12 cellular contexts compared by ENCODE assay signal in genomic region chr4:76640252-76640925, GRCh38.
DNase-seq lines count a peak whose midpoint lies in the region; ATAC-seq, FAIRE-seq and TF ChIP-seq lines count a peak whose summit lies in the region.
"Had no signal": no experiment of that assay in that cellular context is flagged by ENCODE, and none has a peak within 500 bp of the region (broad histone marks: within the 10 kb centered on the region; RNA-seq: fewer than 3 reads in every experiment).

No MANE protein-coding gene starts in this region.

- H3K36me3 Mint-ChIP-seq in H9 (ENCODE audit: insufficient read depth in 1 of 3, low read depth in 3 of 3) (no peaks in the 10 kb centered on the region), neural progenitor cell (peaks cover 29% of the 10 kb centered on the region)

- H3K27me3 ChIP-seq in H9 (ENCODE audit: insufficient read depth, low read length): no peaks in the 10 kb centered on the region; the same call in 1 of the 2 replicates
- no peaks in the 10 kb centered on the region for H3K27me3 ChIP-seq in body of pancreas
- no peaks in the 10 kb centered on the region for H3K27me3 ChIP-seq in neural progenitor cell
- H3K27me3 ChIP-seq in WERI-Rb-1 (ENCODE audit: insufficient read depth, low read depth, severe bottlenecking): no peaks in the 10 kb centered on the region
- H3K27me3 ChIP-seq in adrenal gland: no peaks in the 10 kb centered on the region
- H3K27me3 ChIP-seq: brain microvascular endothelial cell had no signal

- no peak overlapping the region for H2BK5ac ChIP-seq in H9 (ENCODE audit: insufficient read length, low read length)

- H2BK20ac ChIP-seq in H9 (ENCODE audit: low read depth, low read length, poor library complexity, severe bottlenecking): no peak overlapping the region

- H3K18ac ChIP-seq in H9 (ENCODE audit: insufficient read length, low read depth, low read length): no peak overlapping the region

- no peaks in the 10 kb centered on the region for H3K36me3 ChIP-seq in body of pancreas (replicated peaks in 1 of 2; ENCODE audit: insufficient read depth in 1 of 2, low read depth in 2 of 2)
- no peaks in the 10 kb centered on the region for H3K36me3 ChIP-seq in neural progenitor cell
- no peaks in the 10 kb centered on the region for H3K36me3 ChIP-seq in WERI-Rb-1
- H3K36me3 ChIP-seq in adrenal gland (replicated peaks in 1 of 2): no peaks in the 10 kb centered on the region
- H3K36me3 ChIP-seq: brain microvascular endothelial cell had no signal

- no peak overlapping the region for H4K5ac ChIP-seq in H9 (ENCODE audit: insufficient read length, low read depth, low read length)

- H3K4me2 ChIP-seq in H9 (ENCODE audit: insufficient read depth, insufficient read length, low read length) (no peak overlapping the region), neural progenitor cell (no peak overlapping the region)

- H3K79me1 ChIP-seq in H9 (ENCODE audit: insufficient read depth, low read depth, low read length, poor library complexity, severe bottlenecking): no peaks in the 10 kb centered on the region

- peaks cover 2% of the 10 kb centered on the region; the same call in 1 of the 2 replicates for H3K4me1 ChIP-seq in H9 (ENCODE audit: insufficient read depth, low read length)
- H3K4me1 ChIP-seq in body of pancreas: no peaks in the 10 kb centered on the region
- no peaks in the 10 kb centered on the region for H3K4me1 ChIP-seq in neural progenitor cell
- H3K4me1 ChIP-seq in adrenal gland (replicated peaks in 1 of 2): no peaks in the 10 kb centered on the region

- no peaks in the 10 kb centered on the region for H3K23me2 ChIP-seq in H9 (ENCODE audit: insufficient read length, low read depth, low read length, poor library complexity, severe bottlenecking)

- no peak overlapping the region for H2BK120ac ChIP-seq in H9 (ENCODE audit: low read depth, low read length, poor library complexity, severe bottlenecking)

- no peaks in the 10 kb centered on the region for H3K27me3 Mint-ChIP-seq in H9 (ENCODE audit: low read depth)
- H3K27me3 Mint-ChIP-seq in neural progenitor cell (ENCODE audit: insufficient read depth, low read depth): no peaks in the 10 kb centered on the region

- H3F3A ChIP-seq in neural progenitor cell (ENCODE audit: low read depth): no peaks in the 10 kb centered on the region

- H3K9me3 Mint-ChIP-seq in H9 (no peaks in the 10 kb centered on the region), neural progenitor cell (no peaks in the 10 kb centered on the region)
- H3K9me3 Mint-ChIP-seq: activated B cell treated with CpG ODN at 0.5 μM for 24 hours; activated T-cell treated with anti-CD3 and anti-CD28 coated beads, Interleukin-2, amount 50 U/mL, for 72 hours had no signal

- H3K9me3 ChIP-seq in H9 (ENCODE audit: control insufficient read depth, low read depth, low read length) (no peaks in the 10 kb centered on the region), body of pancreas (no peaks in the 10 kb centered on the region), neural progenitor cell (ENCODE audit: low read depth) (no peaks in the 10 kb centered on the region), WERI-Rb-1 (ENCODE audit: severe bottlenecking) (no peaks in the 10 kb centered on the region), adrenal gland (replicated peaks in 1 of 3) (no peaks in the 10 kb centered on the region)

- H3K4me1 Mint-ChIP-seq in H9: peaks cover 24 to 43% of the 10 kb centered on the region in 2 experiments
- peaks cover 22% of the 10 kb centered on the region for H3K4me1 Mint-ChIP-seq in neural progenitor cell
- H3K4me1 Mint-ChIP-seq: activated B cell treated with CpG ODN at 0.5 μM for 24 hours had no signal

- ATAC-seq in body of pancreas: peak; percentile 35
- ATAC-seq: activated T-cell treated with anti-CD3 and anti-CD28 coated beads, Interleukin-2, amount 50 U/mL, for 72 hours had no signal

- H3K4ac ChIP-seq in H9 (ENCODE audit: low read depth, low read length): no peak overlapping the region

- no peak overlapping the region for H3K23ac ChIP-seq in H9 (ENCODE audit: insufficient read length, low read depth, low read length)

- H4K91ac ChIP-seq in H9 (ENCODE audit: insufficient read length, low read depth, low read length): no peak overlapping the region

- WGBS in H9 (ENCODE audit: extremely low coverage, insufficient read length, low lambda C conversion rate): no CpG with 5 or more reads among the region's 7 CpGs
- WGBS in body of pancreas, 2 donors: 53 to 57% methylated on average over 7 of the region's 7 CpGs
- WGBS in adrenal gland, 4 donors: 90 to 95% (median 92%) methylated on average over 7 of the region's 7 CpGs

- intact Hi-C loops in body of pancreas (cut with DNase I) (no loop called here), adrenal gland (cut with DNase I) (no loop called here)

- FAIRE-seq in RCC 7860 (lab: Jason Lieb, UNC): no peak

- TF ChIP-seq POLR2A in body of pancreas (IDR thresholded peaks at IDR 0.05): no peak
- TF ChIP-seq POLR2A in adrenal gland (IDR thresholded peaks at IDR 0.05): no peak

- no peak overlapping the region for H3K56ac ChIP-seq in H9 (ENCODE audit: insufficient read length, low read depth, low read length)

- H3K4me3 Mint-ChIP-seq in H9 (peak overlapping the region in 1 of 2 experiments; percentile 10; a peak in 1 of 5 replicates), neural progenitor cell (no peak overlapping the region)
- H3K4me3 Mint-ChIP-seq: activated B cell treated with CpG ODN at 0.5 μM for 24 hours; activated T-cell treated with anti-CD3 and anti-CD28 coated beads, Interleukin-2, amount 50 U/mL, for 72 hours had no signal

- TF ChIP-seq CTCF in H9 (conservative IDR thresholded peaks at IDR 0.05): no peak
- peak in 1 of 7 experiments; percentile 18 for TF ChIP-seq CTCF in body of pancreas (IDR thresholded peaks at IDR 0.05)
- TF ChIP-seq CTCF in neural progenitor cell (IDR thresholded peaks at IDR 0.05): no peak
- TF ChIP-seq CTCF in WERI-Rb-1 (IDR thresholded peaks at IDR 0.05; ENCODE audit: low read depth, low read length): no peak
- TF ChIP-seq CTCF in adrenal gland (IDR thresholded peaks at IDR 0.05): no peak

- no peak overlapping the region for H3K9ac ChIP-seq in H9 (ENCODE audit: extremely low read depth, insufficient read length, low read length)
- no peak overlapping the region for H3K9ac ChIP-seq in neural progenitor cell

- H3K79me2 ChIP-seq in H9 (ENCODE audit: insufficient read depth, low read length): no peaks in the 10 kb centered on the region
- H3K79me2 ChIP-seq in neural progenitor cell (ENCODE audit: low read depth): no peaks in the 10 kb centered on the region

- H3K4me3 ChIP-seq in body of pancreas (no peak overlapping the region), neural progenitor cell (no peak overlapping the region), WERI-Rb-1 (ENCODE audit: low read depth, low read length) (no peak overlapping the region), adrenal gland (no peak overlapping the region)

- H3K27ac Mint-ChIP-seq in H9 (peak overlapping the region; percentile 11 to 95 (median 78); a peak in 5 of 7 replicates), neural progenitor cell (peak overlapping the region; percentile 84)
- H3K27ac Mint-ChIP-seq: activated B cell treated with CpG ODN at 0.5 μM for 24 hours; activated T-cell treated with anti-CD3 and anti-CD28 coated beads, Interleukin-2, amount 50 U/mL, for 72 hours had no signal

- no peak overlapping the region for H2AK5ac ChIP-seq in H9 (ENCODE audit: insufficient read length, low read length)

- no peak overlapping the region for H4K8ac ChIP-seq in H9 (replicated peaks; ENCODE audit: insufficient read length, low read depth, low read length)

- DNase-seq in H9 (peak; percentile 32), NCI-H2107 treated with DMSO at 0.1 percent for 48 hours (lab: John Stamatoyannopoulos, UW; ENCODE audit: unreplicated experiment) (peak; percentile 89), body of pancreas (peak in 3 of 4 donors; percentile 37 to 62 (median 54)), neural progenitor cell (ENCODE audit: low spot score) (no peak), WERI-Rb-1 (no peak), RCC 7860 (ENCODE audit: low spot score) (no peak), adrenal gland (no peak)
- DNase-seq in activated CD4-positive, alpha-beta T cell treated with anti-CD3 and anti-CD28 coated beads, Interleukin-2, amount 50 U/mL, for 4 hours: no peak
- DNase-seq: activated B cell treated with CpG ODN at 0.5 μM for 24 hours; activated T-cell treated with anti-CD3 and anti-CD28 coated beads, Interleukin-2, amount 50 U/mL, for 72 hours; AML-193; brain microvascular endothelial cell had no signal

- H4K20me1 ChIP-seq in H9 (ENCODE audit: control insufficient read depth, insufficient read depth, insufficient read length) (no peaks in the 10 kb centered on the region), neural progenitor cell (ENCODE audit: low read depth) (peaks cover 4% of the 10 kb centered on the region)

- no peak overlapping the region for H3K14ac ChIP-seq in H9 (ENCODE audit: insufficient read depth, low read length)

- H2BK15ac ChIP-seq in H9 (ENCODE audit: low read depth, low read length): no peak overlapping the region

- no peak overlapping the region for H2BK12ac ChIP-seq in H9 (ENCODE audit: insufficient read length, low read depth, low read length)

- H2AFZ ChIP-seq in H9 (ENCODE audit: low read length) (no peak overlapping the region), neural progenitor cell (replicated peaks) (no peak overlapping the region)

- no peak overlapping the region for H3K27ac ChIP-seq in H9 (ENCODE audit: insufficient read length, low read depth, low read length)
- H3K27ac ChIP-seq in body of pancreas: no peak overlapping the region
- H3K27ac ChIP-seq in neural progenitor cell: no peak overlapping the region
- H3K27ac ChIP-seq in WERI-Rb-1: no peak overlapping the region
- H3K27ac ChIP-seq in adrenal gland: no peak overlapping the region
- H3K27ac ChIP-seq: brain microvascular endothelial cell had no signal

- H3T11ph ChIP-seq in H9 (ENCODE audit: low read length): no peak overlapping the region

Comparison
In these comparisons a context has a peak if more than half of its experiments do, and no peak if none do; other contexts are left out.
1. DNase-seq: peak in H9 (single experiment), NCI-H2107 treated with DMSO at 0.1 percent for 48 hours (single experiment) and body of pancreas (3 of 4); none in neural progenitor cell (single experiment), activated CD4-positive, alpha-beta T cell treated with anti-CD3 and anti-CD28 coated beads, Interleukin-2, amount 50 U/mL, for 4 hours (0 of 2), WERI-Rb-1 (single experiment), RCC 7860 (single experiment) and adrenal gland (0 of 7).